ENCODE assay signal across 8 cellular contexts in genomic region chr17:47239663-47240374, GRCh38.
DNase-seq lines count a peak whose midpoint lies in the region; ATAC-seq lines count a peak whose summit lies in the region.

No MANE protein-coding gene starts in this region.

- H3K27ac ChIP-seq in angular gyrus (ENCODE audit: low read depth, low read length), result peak overlapping the region; percentile 22

- no peaks in the 10 kb centered on the region for H3K27me3 Mint-ChIP-seq in stimulated activated memory B cell treated with anti-CD40 and anti-IgM and Interleukin-4, amounts not matched to agents 10 μg/mL and 1 μg/mL and 100 μg/mL, for 72 hours

- H3K9me3 Mint-ChIP-seq in stimulated activated memory B cell treated with anti-CD40 and anti-IgM and Interleukin-4, amounts not matched to agents 10 μg/mL and 1 μg/mL and 100 μg/mL, for 72 hours, result no peaks in the 10 kb centered on the region

- peak; percentile 74 for ATAC-seq in stimulated activated memory B cell treated with anti-CD40 and anti-IgM and Interleukin-4, amounts not matched to agents 10 μg/mL and 1 μg/mL and 100 μg/mL, for 72 hours
- ATAC-seq in HG03045 (IDR thresholded peaks at IDR 0.05; ENCODE audit: unreplicated experiment) (no peak), HG03139 (IDR thresholded peaks at IDR 0.05; ENCODE audit: unreplicated experiment) (no peak)

- H3K4me1 Mint-ChIP-seq in stimulated activated memory B cell treated with anti-CD40 and anti-IgM and Interleukin-4, amounts not matched to agents 10 μg/mL and 1 μg/mL and 100 μg/mL, for 72 hours, result peaks cover 31% of the 10 kb centered on the region

- no peak overlapping the region for H3K4me3 Mint-ChIP-seq in stimulated activated memory B cell treated with anti-CD40 and anti-IgM and Interleukin-4, amounts not matched to agents 10 μg/mL and 1 μg/mL and 100 μg/mL, for 72 hours

- DNase-seq in EL (peak; percentile 100), NCI-H1105 (lab: John Stamatoyannopoulos, UW) (peak; percentile 25), inferior parietal cortex (ENCODE audit: extremely low spot score) (peak; percentile 40), DMS114 treated with DMSO at 0.1 percent for 48 hours (lab: John Stamatoyannopoulos, UW; ENCODE audit: unreplicated experiment) (no peak)

- H3K36me3 Mint-ChIP-seq in stimulated activated memory B cell treated with anti-CD40 and anti-IgM and Interleukin-4, amounts not matched to agents 10 μg/mL and 1 μg/mL and 100 μg/mL, for 72 hours, result no peaks in the 10 kb centered on the region

- H3K27ac Mint-ChIP-seq in stimulated activated memory B cell treated with anti-CD40 and anti-IgM and Interleukin-4, amounts not matched to agents 10 μg/mL and 1 μg/mL and 100 μg/mL, for 72 hours, result peak overlapping the region; percentile 69
